In the genomic region with DNA sequence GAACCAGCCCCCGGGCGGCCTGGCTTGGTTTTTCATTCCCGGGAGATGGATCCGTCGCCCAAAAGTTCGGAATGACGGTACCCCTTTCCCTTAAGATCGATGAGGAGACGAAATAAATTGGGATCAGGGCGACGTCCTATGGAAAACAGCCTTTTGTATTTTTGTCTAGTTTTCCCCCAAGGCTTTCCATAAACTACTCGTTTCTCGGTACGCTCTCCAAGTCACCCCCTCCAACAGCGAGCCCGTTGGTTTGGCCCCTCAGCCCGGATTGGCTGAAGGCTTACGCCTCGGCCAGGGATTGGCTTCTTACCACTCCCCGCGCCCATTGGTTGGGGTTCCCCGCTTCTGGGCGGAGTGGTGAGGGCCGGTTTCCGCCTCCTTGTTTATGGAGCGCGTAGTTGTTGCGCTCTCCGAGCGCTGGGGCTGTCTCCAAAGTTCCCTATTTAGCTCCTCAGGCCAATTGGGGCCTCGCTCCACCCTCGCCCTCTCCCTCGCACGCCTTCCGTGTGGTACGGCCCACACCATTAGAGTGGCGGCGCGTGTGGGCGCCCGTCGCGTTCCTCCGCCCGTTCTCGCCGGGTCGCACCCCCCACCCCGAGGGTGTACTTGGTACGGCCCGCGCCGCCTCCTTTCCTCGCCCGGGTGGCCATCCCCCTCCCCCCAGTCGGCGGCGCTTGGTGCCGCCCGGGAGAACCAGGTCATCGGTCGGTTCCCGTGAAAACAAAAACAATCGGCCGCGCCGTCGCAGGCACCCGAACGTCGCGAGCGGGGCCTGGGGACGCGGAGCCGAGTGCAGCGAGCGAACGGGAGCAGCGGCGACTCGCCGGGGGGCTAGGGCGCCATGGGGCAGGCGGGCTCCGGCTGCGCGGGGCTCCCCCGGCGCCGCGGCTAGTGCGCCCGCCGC, we compare ENCODE assay signal across 8 cellular contexts. TPM values are rescaled to one million over a fixed set of nuclear protein-coding genes. Genes with fewer than 3 reads are reported as not detected.
DNase-seq lines count a peak whose midpoint lies in the region; ATAC-seq, FAIRE-seq and TF ChIP-seq lines count a peak whose summit lies in the region.
"Not testable (repeated sequence)": the region's sequence is repeated elsewhere in the genome, so short reads cannot be mapped to it uniquely, and the experiment has no call there.

A gene with protein sequence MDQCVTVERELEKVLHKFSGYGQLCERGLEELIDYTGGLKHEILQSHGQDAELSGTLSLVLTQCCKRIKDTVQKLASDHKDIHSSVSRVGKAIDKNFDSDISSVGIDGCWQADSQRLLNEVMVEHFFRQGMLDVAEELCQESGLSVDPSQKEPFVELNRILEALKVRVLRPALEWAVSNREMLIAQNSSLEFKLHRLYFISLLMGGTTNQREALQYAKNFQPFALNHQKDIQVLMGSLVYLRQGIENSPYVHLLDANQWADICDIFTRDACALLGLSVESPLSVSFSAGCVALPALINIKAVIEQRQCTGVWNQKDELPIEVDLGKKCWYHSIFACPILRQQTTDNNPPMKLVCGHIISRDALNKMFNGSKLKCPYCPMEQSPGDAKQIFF (plus strand): TSS at position 655 of the 904 bp plus-strand sequence. CDS start 377 bp downstream, outside the sequence.

- H3K4me3 ChIP-seq in mammary epithelial cell (replicated peaks in 1 of 3; ENCODE audit: insufficient read depth in 1 of 3, low read depth in 2 of 3, low read length in 3 of 3) = peak within 1 kb of the TSS; percentile 60 to 72 (median 62)
- H3K4me3 ChIP-seq in iPS-18c (ENCODE audit: insufficient read depth, low read depth, low read length) = peak within 1 kb of the TSS; percentile 63
- H3K4me3 ChIP-seq in skeletal muscle cell (ENCODE audit: low read depth, low read length) = peak within 1 kb of the TSS; percentile 58

- WGBS in mammary epithelial cell (ENCODE audit: low coverage, missing lambda C conversion rate) = 0% methylated on average over 1 of the region's 95 CpGs

- intact Hi-C loops in mammary epithelial cell (cut with micrococcal nuclease) = not testable (repeated sequence)

- POLR2A ChIA-PET in WTC11 (lab: Charles Lee) = not testable (repeated sequence)

- CTCF ChIA-PET in WTC11 (lab: Charles Lee); mammary epithelial cell (lab: Charles Lee; ENCODE audit: low non-redundant PET): not testable (repeated sequence)

- BruUV-seq in mammary epithelial cell (replicated peaks; lab: Mats Ljungman, UMichigan) = not testable (repeated sequence)

- TF ChIP-seq POLR2A in GM18526 (IDR thresholded peaks at IDR 0.05; ENCODE audit: extremely low read depth, insufficient read length) = peak; percentile 57

- H3K9ac ChIP-seq in mammary epithelial cell (ENCODE audit: insufficient read depth, low read length) = peak within 1 kb of the TSS; percentile 61

- H3K36me3 ChIP-seq in mammary epithelial cell (ENCODE audit: insufficient read depth, low read length) = not testable (repeated sequence)

- not testable (repeated sequence) for TF ChIP-seq CTCF in WTC11 (IDR thresholded peaks at IDR 0.05); mammary epithelial cell (conservative IDR thresholded peaks at IDR 0.05 in 1 of 2, IDR thresholded peaks at IDR 0.05 in 1 of 2; ENCODE audit: extremely low read depth in 1 of 2, insufficient read depth in 1 of 2, low read depth in 1 of 2, low read length in 2 of 2)

- H3K4me1 ChIP-seq in mammary epithelial cell (ENCODE audit: insufficient read depth, low read length) = not testable (repeated sequence)

- H3K27ac ChIP-seq in mammary epithelial cell (ENCODE audit: insufficient read depth, low read depth, low read length) = peak within 1 kb of the TSS; percentile 44

- FAIRE-seq in A204.1 (lab: Jason Lieb, UNC) = peak; percentile 95

- dilution Hi-C loops in mammary epithelial cell (cut with HindIII; ENCODE audit: low sequenced_read_pairs) = not testable (repeated sequence)

- peak within 1 kb of the TSS; percentile 72 for H3K4me3 Mint-ChIP-seq in WTC11

- in situ Hi-C loops in mammary epithelial cell (cut with MboI; ENCODE audit: low sequenced_read_pairs in 2 of 2) = not testable (repeated sequence)

- peak within 1 kb of the TSS; percentile 62 for H2AFZ ChIP-seq in mammary epithelial cell (ENCODE audit: low read depth, low read length)

- not testable (repeated sequence) for H3K27ac Mint-ChIP-seq in WTC11

- H3K27me3 ChIP-seq in mammary epithelial cell (ENCODE audit: insufficient read depth, low read length) = not testable (repeated sequence)

- H3K27me3 Mint-ChIP-seq in WTC11 (ENCODE audit: low read depth) = not testable (repeated sequence)

- H3K4me1 Mint-ChIP-seq in WTC11 = not testable (repeated sequence)

- H3K9me3 ChIP-seq in mammary epithelial cell (replicated peaks; ENCODE audit: insufficient read depth, low read length); iPS-18c (ENCODE audit: control insufficient read depth, insufficient read depth, low read length): not testable (repeated sequence)

- not testable (repeated sequence) for H4K20me1 ChIP-seq in mammary epithelial cell (ENCODE audit: insufficient read depth, low read length)

- H3K4me2 ChIP-seq in mammary epithelial cell (ENCODE audit: insufficient read depth, low read depth, low read length) = peak within 1 kb of the TSS; percentile 51

- H3K9me3 Mint-ChIP-seq in WTC11 = not testable (repeated sequence)

- DNase-seq in NCI-H2227 (lab: John Stamatoyannopoulos, UW; ENCODE audit: unreplicated experiment) = peak; percentile 97
- peak; percentile 88 for DNase-seq in WTC11 (ENCODE audit: low spot score)
- peak; percentile 89 for DNase-seq in mammary epithelial cell
- peak; percentile 81 for DNase-seq in skeletal muscle cell (ENCODE audit: low read depth)

- ATAC-seq in HG03066 (IDR thresholded peaks at IDR 0.05; ENCODE audit: low read depth, unreplicated experiment) (peak; percentile 90), WTC11 (peak; percentile 95)

- H3K36me3 Mint-ChIP-seq in WTC11 = not testable (repeated sequence)

- peaks cover 17% of the 10 kb centered on the region for H3K79me2 ChIP-seq in mammary epithelial cell (ENCODE audit: insufficient read depth, low read length)

RNA-seq across cellular contexts. Expression of the gene that starts here (rescaled TPM):
- 54.4 to 55.4 TPM (median 54.5 TPM) in 3 replicates for total RNA-seq in WTC11 (2021)
- 10 to 100 TPM; 32.1 to 47.0 TPM for total RNA-seq in mammary epithelial cell
- polyA plus RNA-seq in mammary epithelial cell = 18.8 TPM
- 60.2 TPM for polyA minus RNA-seq in mammary epithelial cell

Comparison
In these comparisons a context has a peak if more than half of its experiments do, and no peak if none do; other contexts are left out.
1. Peak in every context shown above with its lines: DNase-seq, ATAC-seq, H3K4me3 ChIP-seq and H3K27ac ChIP-seq.